ENCODE assay signal across 1 cellular context in genomic region chr5:132963175-132964104, GRCh38.
TF ChIP-seq lines count a peak whose summit lies in the region.

AFF4 (minus strand) TSS chr5:132963634; CDS start chr5:132937189, 26,445 bp downstream.

TF ChIP-seq in HepG2, 621 proteins besides CTCF, POLR2A, EP300 and RAD21 (continued from another document and continues in another):
- TF ChIP-seq ZNF510 (CRISPR knock-in tag; IDR thresholded peaks at IDR 0.05; ENCODE audit: low read depth) (no peak; the same call in 1 of the 2 replicates), MIXL1 (CRISPR knock-in tag; IDR thresholded peaks at IDR 0.05) (no peak; the same call in 1 of the 2 replicates), ZNF670 (CRISPR knock-in tag; IDR thresholded peaks at IDR 0.05; ENCODE audit: borderline replicate concordance) (peak; percentile 93), ATF1 (CRISPR knock-in tag; IDR thresholded peaks at IDR 0.05) (no peak), ZBTB20 (CRISPR knock-in tag; IDR thresholded peaks at IDR 0.05; ENCODE audit: borderline replicate concordance, low read depth) (0 out of 2 replicates have a peak, but pooled peaks have one; percentile 49), NFKB2 (CRISPR knock-in tag; IDR thresholded peaks at IDR 0.05; ENCODE audit: borderline replicate concordance) (peak; percentile 77; the same call in 1 of the 2 replicates), THRA (CRISPR knock-in tag; IDR thresholded peaks at IDR 0.05; ENCODE audit: borderline replicate concordance) (peak; percentile 62; the same call in 1 of the 2 replicates), HNRNPK (IDR thresholded peaks at IDR 0.05; ENCODE audit: low read depth, low read length, poor library complexity, severe bottlenecking) (peak; percentile 92), RFXANK (CRISPR knock-in tag; IDR thresholded peaks at IDR 0.05) (no peak), TBP (CRISPR knock-in tag; IDR thresholded peaks at IDR 0.05) (0 out of 2 replicates have a peak, but pooled peaks have one; percentile 23), JARID2 (CRISPR knock-in tag; IDR thresholded peaks at IDR 0.05; ENCODE audit: insufficient replicate concordance) (peak; percentile 68), ZHX1 (CRISPR knock-in tag; IDR thresholded peaks at IDR 0.05; ENCODE audit: low read depth) (peak; percentile 74), ISX (CRISPR knock-in tag; conservative IDR thresholded peaks at IDR 0.05) (peak; percentile 75; the same call in 1 of the 2 replicates), ZZZ3 (CRISPR knock-in tag; IDR thresholded peaks at IDR 0.05; ENCODE audit: borderline replicate concordance) (peak; percentile 51; the same call in 1 of the 2 replicates), CSRNP2 (CRISPR knock-in tag; conservative IDR thresholded peaks at IDR 0.05; ENCODE audit: low read depth) (no peak), ZNF788 (CRISPR knock-in tag; IDR thresholded peaks at IDR 0.05; ENCODE audit: borderline replicate concordance) (peak; percentile 89), CREB3 (CRISPR knock-in tag; IDR thresholded peaks at IDR 0.05) (no peak; the same call in none of the 2 replicates), STAT6 (CRISPR knock-in tag; IDR thresholded peaks at IDR 0.05; ENCODE audit: borderline replicate concordance) (peak; percentile 59; the same call in 1 of the 2 replicates), TFDP2 (CRISPR knock-in tag; IDR thresholded peaks at IDR 0.05) (peak; percentile 84), FOXP1 (IDR thresholded peaks at IDR 0.05) (no peak), FOXP1 (CRISPR knock-in tag; IDR thresholded peaks at IDR 0.05) (peak; percentile 22; the same call in 1 of the 2 replicates), MED13 (CRISPR knock-in tag; IDR thresholded peaks at IDR 0.05) (peak; percentile 66; the same call in 1 of the 2 replicates), ETV6 (CRISPR knock-in tag; conservative IDR thresholded peaks at IDR 0.05) (peak; percentile 34; the same call in 1 of the 2 replicates), RXRB (CRISPR knock-in tag; IDR thresholded peaks at IDR 0.05; ENCODE audit: borderline replicate concordance) (peak; percentile 74; the same call in 1 of the 2 replicates), ZNF639 (CRISPR knock-in tag; conservative IDR thresholded peaks at IDR 0.05) (peak; percentile 90), ZNF343 (CRISPR knock-in tag; IDR thresholded peaks at IDR 0.05) (peak; percentile 84; the same call in 1 of the 2 replicates), ZNF350 (CRISPR knock-in tag; IDR thresholded peaks at IDR 0.05; ENCODE audit: borderline replicate concordance, low read depth) (peak; percentile 69), ZNF7 (CRISPR knock-in tag; IDR thresholded peaks at IDR 0.05) (no peak), IKZF1 (IDR thresholded peaks at IDR 0.05) (no peak), ZNF572 (CRISPR knock-in tag; IDR thresholded peaks at IDR 0.05) (0 out of 2 replicates have a peak, but pooled peaks have one; percentile 73), ZBTB7B (CRISPR knock-in tag; IDR thresholded peaks at IDR 0.05) (peak; percentile 87), SATB2 (CRISPR knock-in tag; IDR thresholded peaks at IDR 0.05) (peak; percentile 77; the same call in 1 of the 2 replicates), ZSCAN30 (CRISPR knock-in tag; IDR thresholded peaks at IDR 0.05) (no peak), ZNF766 (CRISPR knock-in tag; IDR thresholded peaks at IDR 0.05; ENCODE audit: borderline replicate concordance) (peak; percentile 74; the same call in 1 of the 2 replicates), ZNF337 (CRISPR knock-in tag; IDR thresholded peaks at IDR 0.05; ENCODE audit: borderline replicate concordance, low read depth) (peak; percentile 82; the same call in 1 of the 2 replicates), ZNF691 (CRISPR knock-in tag; IDR thresholded peaks at IDR 0.05; ENCODE audit: borderline replicate concordance, low read depth) (no peak), ZBTB4 (CRISPR knock-in tag; IDR thresholded peaks at IDR 0.05; ENCODE audit: borderline replicate concordance) (no peak; the same call in 1 of the 2 replicates), TRAFD1 (CRISPR knock-in tag; IDR thresholded peaks at IDR 0.05; ENCODE audit: borderline replicate concordance) (no peak), ZNF589 (CRISPR knock-in tag; conservative IDR thresholded peaks at IDR 0.05) (peak; percentile 77; the same call in 1 of the 2 replicates), SRY (CRISPR knock-in tag; IDR thresholded peaks at IDR 0.05) (peak; percentile 94; the same call in 1 of the 2 replicates), KDM6A (CRISPR knock-in tag; IDR thresholded peaks at IDR 0.05; ENCODE audit: low read depth) (0 out of 2 replicates have a peak, but pooled peaks have one; percentile 26), FOXK2 (IDR thresholded peaks at IDR 0.05) (peak; percentile 28; the same call in 1 of the 2 replicates), CEBPG (CRISPR knock-in tag; IDR thresholded peaks at IDR 0.05) (no peak)
